In the genomic region with DNA sequence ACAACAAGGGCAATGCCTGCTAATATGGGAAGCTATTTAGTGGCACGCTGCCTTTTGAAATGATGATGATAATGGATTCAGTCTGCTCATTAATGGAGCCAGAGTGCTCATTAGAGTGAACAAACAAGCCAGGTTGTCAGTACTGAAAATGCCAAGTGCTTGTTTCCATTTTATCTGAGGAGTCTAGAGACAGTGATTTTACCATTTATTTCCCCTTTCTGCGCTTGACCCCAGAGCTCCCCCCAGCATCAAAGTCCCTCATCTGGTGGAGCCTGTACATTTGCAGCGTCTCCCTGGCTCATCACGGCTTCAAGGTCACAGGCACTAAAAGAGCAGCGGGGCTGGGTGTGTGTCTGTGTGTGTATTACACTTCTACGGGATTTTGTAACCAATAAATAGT, we compare ENCODE assay signal across 8 cellular contexts.
DNase-seq lines count a peak whose midpoint lies in the region; ATAC-seq and TF ChIP-seq lines count a peak whose summit lies in the region.

No MANE protein-coding gene starts in this region.

- H3K4me3 ChIP-seq in iPS-15b (ENCODE audit: low read depth, low read length) = peak overlapping the region; percentile 59

- no peaks in the 10 kb centered on the region for H3K36me3 ChIP-seq in iPS-15b (ENCODE audit: control insufficient read depth, insufficient read depth, low read length)

- no peaks in the 10 kb centered on the region for H3K36me3 Mint-ChIP-seq in T-helper 2 cell treated with Interferon-gamma antibody and Interleukin-4, amounts not matched to agents 5 μg/mL and 100 μg/mL, for 36 hours (ENCODE audit: low read depth)
- H3K36me3 Mint-ChIP-seq in stimulated activated naive B cell treated with anti-CD40 and anti-IgM and Interleukin-4, amounts not matched to agents 10 μg/mL and 1 μg/mL and 100 μg/mL, for 72 hours = no peaks in the 10 kb centered on the region

- H3K9ac ChIP-seq in iPS-15b (ENCODE audit: low read depth, low read length) = no peak overlapping the region

- H3K9me3 Mint-ChIP-seq in T-helper 2 cell treated with Interferon-gamma antibody and Interleukin-4, amounts not matched to agents 5 μg/mL and 100 μg/mL, for 36 hours = no peaks in the 10 kb centered on the region
- H3K9me3 Mint-ChIP-seq in stimulated activated naive B cell treated with anti-CD40 and anti-IgM and Interleukin-4, amounts not matched to agents 10 μg/mL and 1 μg/mL and 100 μg/mL, for 72 hours = no peaks in the 10 kb centered on the region

- peaks cover 2% of the 10 kb centered on the region for H3K4me1 ChIP-seq in iPS-15b (ENCODE audit: control insufficient read depth, insufficient read depth, low read length)

- peaks cover 28% of the 10 kb centered on the region for H3K27me3 ChIP-seq in iPS-15b (ENCODE audit: control insufficient read depth, insufficient read depth, low read length)

- ATAC-seq in SK-N-SH treated with all-trans-retinoic acid at 6 μM for 48 hours = peak; percentile 54
- peak in 1 of 2 donors; percentile 37 for ATAC-seq in stimulated activated naive B cell treated with anti-CD40 and anti-IgM and Interleukin-4, amounts not matched to agents 10 μg/mL and 1 μg/mL and 100 μg/mL, for 72 hours (replicated peaks)
- no peak for ATAC-seq in GM19467 (IDR thresholded peaks at IDR 0.05; ENCODE audit: unreplicated experiment)
- ATAC-seq in HG02840 (IDR thresholded peaks at IDR 0.05; ENCODE audit: low FRiP score, unreplicated experiment) = no peak

- no peaks in the 10 kb centered on the region for H3K9me3 ChIP-seq in iPS-15b (ENCODE audit: control insufficient read depth, insufficient read depth, low read length)

- H3K4me1 Mint-ChIP-seq in T-helper 2 cell treated with Interferon-gamma antibody and Interleukin-4, amounts not matched to agents 5 μg/mL and 100 μg/mL, for 36 hours (ENCODE audit: low read depth) = peaks cover 10% of the 10 kb centered on the region
- peaks cover 6 to 10% of the 10 kb centered on the region in 2 donors for H3K4me1 Mint-ChIP-seq in stimulated activated naive B cell treated with anti-CD40 and anti-IgM and Interleukin-4, amounts not matched to agents 10 μg/mL and 1 μg/mL and 100 μg/mL, for 72 hours

- peak overlapping the region; percentile 66 for H3K4me3 Mint-ChIP-seq in T-helper 2 cell treated with Interferon-gamma antibody and Interleukin-4, amounts not matched to agents 5 μg/mL and 100 μg/mL, for 36 hours
- peak overlapping the region; percentile 73 to 85 for H3K4me3 Mint-ChIP-seq in stimulated activated naive B cell treated with anti-CD40 and anti-IgM and Interleukin-4, amounts not matched to agents 10 μg/mL and 1 μg/mL and 100 μg/mL, for 72 hours

- DNase-seq in T-helper 2 cell treated with Interferon-gamma antibody and Interleukin-4, amounts not matched to agents 5 μg/mL and 100 μg/mL, for 36 hours (ENCODE audit: low spot score) = no peak
- no peak for DNase-seq in T-helper 2 cell
- no peak for DNase-seq in stimulated activated naive B cell treated with anti-CD40 and anti-IgM and Interleukin-4, amounts not matched to agents 10 μg/mL and 1 μg/mL and 100 μg/mL, for 72 hours
- no peak for DNase-seq in COLO668 (lab: John Stamatoyannopoulos, UW; ENCODE audit: unreplicated experiment)

- peaks cover 46% of the 10 kb centered on the region for H3K27me3 Mint-ChIP-seq in T-helper 2 cell treated with Interferon-gamma antibody and Interleukin-4, amounts not matched to agents 5 μg/mL and 100 μg/mL, for 36 hours (ENCODE audit: low read depth)
- peaks cover 26 to 38% of the 10 kb centered on the region in 2 donors for H3K27me3 Mint-ChIP-seq in stimulated activated naive B cell treated with anti-CD40 and anti-IgM and Interleukin-4, amounts not matched to agents 10 μg/mL and 1 μg/mL and 100 μg/mL, for 72 hours

- H3K27ac Mint-ChIP-seq in T-helper 2 cell treated with Interferon-gamma antibody and Interleukin-4, amounts not matched to agents 5 μg/mL and 100 μg/mL, for 36 hours = no peak overlapping the region
- no peak overlapping the region for H3K27ac Mint-ChIP-seq in stimulated activated naive B cell treated with anti-CD40 and anti-IgM and Interleukin-4, amounts not matched to agents 10 μg/mL and 1 μg/mL and 100 μg/mL, for 72 hours

TF ChIP-seq in SK-N-SH treated with all-trans-retinoic acid at 6 μM for 48 hours, 23 proteins besides CTCF, POLR2A, EP300 and RAD21:
- TF ChIP-seq ZNF70 (CRISPR knock-in tag; IDR thresholded peaks at IDR 0.05) (no peak), ZC3H10 (CRISPR knock-in tag; IDR thresholded peaks at IDR 0.05) (no peak), ARNTL (CRISPR knock-in tag; IDR thresholded peaks at IDR 0.05; ENCODE audit: borderline replicate concordance, low read depth) (no peak), CSDC2 (CRISPR knock-in tag; IDR thresholded peaks at IDR 0.05) (no peak), ZFP3 (CRISPR knock-in tag; IDR thresholded peaks at IDR 0.05) (no peak), TCF4 (CRISPR knock-in tag; IDR thresholded peaks at IDR 0.05; ENCODE audit: borderline replicate concordance) (no peak), BACH2 (CRISPR knock-in tag; IDR thresholded peaks at IDR 0.05; ENCODE audit: borderline replicate concordance) (no peak), RARB (CRISPR knock-in tag; IDR thresholded peaks at IDR 0.05) (no peak), ISL1 (CRISPR knock-in tag; IDR thresholded peaks at IDR 0.05) (no peak), GLIS3 (CRISPR knock-in tag; IDR thresholded peaks at IDR 0.05) (no peak), ESRRG (CRISPR knock-in tag; IDR thresholded peaks at IDR 0.05) (no peak), SNAI2 (CRISPR knock-in tag; IDR thresholded peaks at IDR 0.05) (no peak)
- TF ChIP-seq, protein P1, sequence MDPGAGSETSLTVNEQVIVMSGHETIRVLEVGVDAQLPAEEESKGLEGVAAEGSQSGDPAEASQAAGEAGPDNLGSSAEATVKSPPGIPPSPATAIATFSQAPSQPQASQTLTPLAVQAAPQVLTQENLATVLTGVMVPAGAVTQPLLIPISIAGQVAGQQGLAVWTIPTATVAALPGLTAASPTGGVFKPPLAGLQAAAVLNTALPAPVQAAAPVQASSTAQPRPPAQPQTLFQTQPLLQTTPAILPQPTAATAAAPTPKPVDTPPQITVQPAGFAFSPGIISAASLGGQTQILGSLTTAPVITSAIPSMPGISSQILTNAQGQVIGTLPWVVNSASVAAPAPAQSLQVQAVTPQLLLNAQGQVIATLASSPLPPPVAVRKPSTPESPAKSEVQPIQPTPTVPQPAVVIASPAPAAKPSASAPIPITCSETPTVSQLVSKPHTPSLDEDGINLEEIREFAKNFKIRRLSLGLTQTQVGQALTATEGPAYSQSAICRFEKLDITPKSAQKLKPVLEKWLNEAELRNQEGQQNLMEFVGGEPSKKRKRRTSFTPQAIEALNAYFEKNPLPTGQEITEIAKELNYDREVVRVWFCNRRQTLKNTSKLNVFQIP (CRISPR knock-in tag; IDR thresholded peaks at IDR 0.05; ENCODE audit: borderline replicate concordance, low read depth) = no peak
- TF ChIP-seq, protein P2, sequence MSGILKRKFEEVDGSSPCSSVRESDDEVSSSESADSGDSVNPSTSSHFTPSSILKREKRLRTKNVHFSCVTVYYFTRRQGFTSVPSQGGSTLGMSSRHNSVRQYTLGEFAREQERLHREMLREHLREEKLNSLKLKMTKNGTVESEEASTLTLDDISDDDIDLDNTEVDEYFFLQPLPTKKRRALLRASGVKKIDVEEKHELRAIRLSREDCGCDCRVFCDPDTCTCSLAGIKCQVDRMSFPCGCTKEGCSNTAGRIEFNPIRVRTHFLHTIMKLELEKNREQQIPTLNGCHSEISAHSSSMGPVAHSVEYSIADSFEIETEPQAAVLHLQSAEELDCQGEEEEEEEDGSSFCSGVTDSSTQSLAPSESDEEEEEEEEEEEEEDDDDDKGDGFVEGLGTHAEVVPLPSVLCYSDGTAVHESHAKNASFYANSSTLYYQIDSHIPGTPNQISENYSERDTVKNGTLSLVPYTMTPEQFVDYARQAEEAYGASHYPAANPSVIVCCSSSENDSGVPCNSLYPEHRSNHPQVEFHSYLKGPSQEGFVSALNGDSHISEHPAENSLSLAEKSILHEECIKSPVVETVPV (CRISPR knock-in tag; IDR thresholded peaks at IDR 0.05) = no peak
TF ChIP-seq in SK-N-SH treated with all-trans-retinoic acid at 6 μM for 48 hours: peak in this region for 0.
